Comparison of ENCODE assay signal across 8 cellular contexts in the genomic region with DNA sequence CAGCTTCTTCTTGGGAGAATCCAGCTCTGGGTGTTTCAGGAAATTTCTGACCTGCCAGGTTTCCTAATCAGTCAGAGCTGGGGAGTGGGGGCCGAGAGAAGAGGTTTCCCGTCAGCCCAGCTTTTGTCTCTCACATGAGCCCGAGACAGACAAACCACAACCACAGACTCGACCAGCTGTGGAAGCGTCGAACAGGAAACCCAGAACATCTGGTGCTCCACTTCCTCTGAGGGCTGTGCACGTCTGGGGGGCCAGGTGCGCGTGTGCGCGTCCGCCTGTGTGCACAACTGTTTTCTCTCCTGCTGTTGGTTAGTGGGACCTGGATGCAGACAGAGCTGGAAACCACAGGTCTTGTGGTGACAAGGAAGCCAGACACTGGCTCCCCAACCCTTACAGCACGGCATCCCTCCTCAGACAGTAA.
DNase-seq lines count a peak whose midpoint lies in the region; ATAC-seq, FAIRE-seq and TF ChIP-seq lines count a peak whose summit lies in the region.

No MANE protein-coding gene starts in this region.

- ATAC-seq in GM18870 (IDR thresholded peaks at IDR 0.05; ENCODE audit: unreplicated experiment): peak; percentile 32
- peak; percentile 44 for ATAC-seq in HG03039 (IDR thresholded peaks at IDR 0.05; ENCODE audit: unreplicated experiment)

- peaks cover 58% of the 10 kb centered on the region for H3K4me1 Mint-ChIP-seq in activated naive CD4-positive, alpha-beta T cell treated with anti-CD3 and anti-CD28 coated beads, Interleukin-2, amount 10 ng/mL, durations not matched to agents 7 days and 5 days

- H3K9me3 Mint-ChIP-seq in activated naive CD4-positive, alpha-beta T cell treated with anti-CD3 and anti-CD28 coated beads, Interleukin-2, amount 10 ng/mL, durations not matched to agents 7 days and 5 days: no peaks in the 10 kb centered on the region

- peak overlapping the region; percentile 84 for H3K27ac Mint-ChIP-seq in activated naive CD4-positive, alpha-beta T cell treated with anti-CD3 and anti-CD28 coated beads, Interleukin-2, amount 10 ng/mL, durations not matched to agents 7 days and 5 days

- H3K36me3 Mint-ChIP-seq in activated naive CD4-positive, alpha-beta T cell treated with anti-CD3 and anti-CD28 coated beads, Interleukin-2, amount 10 ng/mL, durations not matched to agents 7 days and 5 days: no peaks in the 10 kb centered on the region

- H3K27me3 Mint-ChIP-seq in activated naive CD4-positive, alpha-beta T cell treated with anti-CD3 and anti-CD28 coated beads, Interleukin-2, amount 10 ng/mL, durations not matched to agents 7 days and 5 days: peaks cover 55% of the 10 kb centered on the region

- DNase-seq in T follicular helper cell (ENCODE audit: low read depth) (peak; percentile 78), DMS53 treated with DMSO at 0.1 percent for 48 hours (lab: John Stamatoyannopoulos, UW; ENCODE audit: unreplicated experiment) (no peak), H54 (ENCODE audit: insufficient read length, low spot score) (no peak), HT-29 (ENCODE audit: low spot score) (no peak)
- peak; percentile 90 for DNase-seq in activated naive CD4-positive, alpha-beta T cell treated with anti-CD3 and anti-CD28 coated beads, Interleukin-2, amount 10 ng/mL, durations not matched to agents 7 days and 5 days
- peak; percentile 29 to 58 (median 43) for DNase-seq in stimulated activated CD4-positive, alpha-beta T cell treated with anti-CD3 and anti-CD28 coated beads, TNF-alpha, amount 100 ng/mL, for 4 hours (ENCODE audit: low read depth in 3 of 3)

- no peak for FAIRE-seq in H54 (lab: Jason Lieb, UNC)

- peak overlapping the region; percentile 31 for H3K4me3 Mint-ChIP-seq in activated naive CD4-positive, alpha-beta T cell treated with anti-CD3 and anti-CD28 coated beads, Interleukin-2, amount 10 ng/mL, durations not matched to agents 7 days and 5 days

- CTCF ChIA-PET in activated naive CD4-positive, alpha-beta T cell treated with anti-CD3 and anti-CD28 coated beads, Interleukin-2, amount 10 ng/mL, durations not matched to agents 7 days and 5 days (lab: Charles Lee): interaction anchor here (0.9 to 2.3 kb wide), 5 partner anchors 9 to 315 kb away, joined by 3 to 7 read pairs (median 3); no protein-coding TSS in a partner anchor

- no peak for TF ChIP-seq POLR2A in H54 (IDR thresholded peaks at IDR 0.05; ENCODE audit: low read depth, low read length)

Comparison
In these comparisons a context has a peak if more than half of its experiments do, and no peak if none do; other contexts are left out.
1. DNase-seq: peak in T follicular helper cell (single experiment), activated naive CD4-positive, alpha-beta T cell treated with anti-CD3 and anti-CD28 coated beads, Interleukin-2, amount 10 ng/mL, durations not matched to agents 7 days and 5 days (single experiment) and stimulated activated CD4-positive, alpha-beta T cell treated with anti-CD3 and anti-CD28 coated beads, TNF-alpha, amount 100 ng/mL, for 4 hours (3 of 3); none in DMS53 treated with DMSO at 0.1 percent for 48 hours (single experiment), H54 (single experiment) and HT-29 (single experiment).